ENCODE assay signal across 1 cellular context in genomic region chr6:2376429-2377355, GRCh38.
TF ChIP-seq lines count a peak whose summit lies in the region.

No MANE protein-coding gene starts in this region.

TF ChIP-seq in HEK293, 187 proteins besides CTCF, POLR2A, EP300 and RAD21 (continued from another document):
- peak; percentile 32; the same call in 1 of the 2 replicates for TF ChIP-seq ZNF692 (tag by site-specific recombination; IDR thresholded peaks at IDR 0.05)
- peak; percentile 52; the same call in 1 of the 2 replicates for TF ChIP-seq ZNF362 (tag by site-specific recombination; IDR thresholded peaks at IDR 0.05)
- 0 out of 2 replicates have a peak, but pooled peaks have one; percentile 32 for TF ChIP-seq PRDM6 (tag by site-specific recombination; IDR thresholded peaks at IDR 0.05)
- TF ChIP-seq ZNF561 (tag by site-specific recombination; IDR thresholded peaks at IDR 0.05; ENCODE audit: borderline replicate concordance) = peak; percentile 77; the same call in 1 of the 2 replicates
- no peak for TF ChIP-seq ZSCAN18 (tag by site-specific recombination; IDR thresholded peaks at IDR 0.05)
- TF ChIP-seq ZNF677 (tag by site-specific recombination; IDR thresholded peaks at IDR 0.05) = no peak
- no peak for TF ChIP-seq ZBTB49 (tag by site-specific recombination; IDR thresholded peaks at IDR 0.05; ENCODE audit: low read depth)
- 0 out of 2 replicates have a peak, but pooled peaks have one; percentile 18 for TF ChIP-seq ZBTB17 (tag by site-specific recombination; IDR thresholded peaks at IDR 0.05)
